ENCODE assay signal across 1 cellular context in the genomic region with DNA sequence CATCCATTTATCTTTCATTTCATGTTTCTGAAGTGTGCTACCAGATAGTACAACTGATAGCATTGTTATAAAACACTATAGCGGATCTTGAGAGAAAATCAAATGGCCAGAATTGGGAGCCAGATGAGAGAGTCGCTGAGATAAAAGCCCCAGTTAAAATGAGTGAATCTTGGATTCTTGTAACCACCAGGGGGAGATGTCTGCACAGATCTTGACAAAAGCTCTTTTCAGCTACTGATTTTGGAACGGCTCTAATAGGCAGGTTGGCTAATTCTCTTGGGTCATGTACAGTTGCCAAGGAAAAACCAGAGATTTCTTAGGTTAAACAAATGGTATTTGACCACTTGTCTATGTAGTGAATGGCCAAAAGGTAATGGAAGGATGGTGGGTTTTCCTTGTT.
TF ChIP-seq lines count a peak whose summit lies in the region.

No MANE protein-coding gene starts in this region.

TF ChIP-seq in WTC11, 78 proteins besides CTCF, POLR2A, EP300 and RAD21 (continued from another document):
- TF ChIP-seq, protein P1, sequence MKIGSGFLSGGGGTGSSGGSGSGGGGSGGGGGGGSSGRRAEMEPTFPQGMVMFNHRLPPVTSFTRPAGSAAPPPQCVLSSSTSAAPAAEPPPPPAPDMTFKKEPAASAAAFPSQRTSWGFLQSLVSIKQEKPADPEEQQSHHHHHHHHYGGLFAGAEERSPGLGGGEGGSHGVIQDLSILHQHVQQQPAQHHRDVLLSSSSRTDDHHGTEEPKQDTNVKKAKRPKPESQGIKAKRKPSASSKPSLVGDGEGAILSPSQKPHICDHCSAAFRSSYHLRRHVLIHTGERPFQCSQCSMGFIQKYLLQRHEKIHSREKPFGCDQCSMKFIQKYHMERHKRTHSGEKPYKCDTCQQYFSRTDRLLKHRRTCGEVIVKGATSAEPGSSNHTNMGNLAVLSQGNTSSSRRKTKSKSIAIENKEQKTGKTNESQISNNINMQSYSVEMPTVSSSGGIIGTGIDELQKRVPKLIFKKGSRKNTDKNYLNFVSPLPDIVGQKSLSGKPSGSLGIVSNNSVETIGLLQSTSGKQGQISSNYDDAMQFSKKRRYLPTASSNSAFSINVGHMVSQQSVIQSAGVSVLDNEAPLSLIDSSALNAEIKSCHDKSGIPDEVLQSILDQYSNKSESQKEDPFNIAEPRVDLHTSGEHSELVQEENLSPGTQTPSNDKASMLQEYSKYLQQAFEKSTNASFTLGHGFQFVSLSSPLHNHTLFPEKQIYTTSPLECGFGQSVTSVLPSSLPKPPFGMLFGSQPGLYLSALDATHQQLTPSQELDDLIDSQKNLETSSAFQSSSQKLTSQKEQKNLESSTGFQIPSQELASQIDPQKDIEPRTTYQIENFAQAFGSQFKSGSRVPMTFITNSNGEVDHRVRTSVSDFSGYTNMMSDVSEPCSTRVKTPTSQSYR (CRISPR knock-in tag; IDR thresholded peaks at IDR 0.05): no peak
- no peak for TF ChIP-seq ZNF121 (CRISPR knock-in tag; IDR thresholded peaks at IDR 0.05)
